20 cellular contexts compared by ENCODE assay signal in genomic region chr1:157090771-157091170, GRCh38. TPM values are rescaled to one million over a fixed set of nuclear protein-coding genes. Genes with fewer than 3 reads are reported as not detected.
A peak's percentile ranks its signal among the peaks of the same experiment; 100 is the strongest.
DNase-seq lines count a peak whose midpoint lies in the region; ATAC-seq and TF ChIP-seq lines count a peak whose summit lies in the region.
"Had no signal": no experiment of that assay in that cellular context is flagged by ENCODE, and none has a peak within 500 bp of the region (broad histone marks: within the 10 kb centered on the region; RNA-seq: fewer than 3 reads in every experiment).

No MANE protein-coding gene starts in this region.

- H3F3A ChIP-seq in GM23248 (ENCODE audit: insufficient read depth) = 0 out of 2 replicates have a peak, but pooled peaks cover 8% of the 10 kb centered on the region

- TF ChIP-seq CTCF in hepatocyte (IDR thresholded peaks at IDR 0.05; ENCODE audit: poor library complexity) = no peak
- TF ChIP-seq CTCF in sigmoid colon (IDR thresholded peaks at IDR 0.05) = no peak
- no peak for TF ChIP-seq CTCF in WERI-Rb-1 (IDR thresholded peaks at IDR 0.05; ENCODE audit: low read depth, low read length)
- TF ChIP-seq CTCF in osteocyte (IDR thresholded peaks at IDR 0.05) = no peak

- H3K27ac Mint-ChIP-seq in osteocyte (ENCODE audit: unreplicated experiment) = no peak overlapping the region
- H3K27ac Mint-ChIP-seq: activated naive CD8-positive, alpha-beta T cell treated with anti-CD3 and anti-CD28 coated beads for 36 hours had no signal

- no peak for TF ChIP-seq EP300 in sigmoid colon (IDR thresholded peaks at IDR 0.05)

- H3K79me2 ChIP-seq in GM23248 (ENCODE audit: insufficient read depth) (no peaks in the 10 kb centered on the region), hepatocyte (no peaks in the 10 kb centered on the region)

- H3K4me3 ChIP-seq in GM23248 (no peak overlapping the region), SK-N-MC (peak overlapping the region; percentile 66), hepatocyte (no peak overlapping the region), sigmoid colon (no peak overlapping the region), WERI-Rb-1 (ENCODE audit: low read depth, low read length) (no peak overlapping the region)
- H3K4me3 ChIP-seq: MG63, psoas muscle, testis had no signal

- H3K9me3 ChIP-seq in GM23248 (ENCODE audit: low read depth) (no peaks in the 10 kb centered on the region), SK-N-MC (ENCODE audit: low read depth, low read length) (no peaks in the 10 kb centered on the region), hepatocyte (ENCODE audit: low read depth) (no peaks in the 10 kb centered on the region), sigmoid colon (no peaks in the 10 kb centered on the region), WERI-Rb-1 (ENCODE audit: severe bottlenecking) (no peaks in the 10 kb centered on the region)
- H3K9me3 ChIP-seq: MG63, psoas muscle, testis had no signal

- no peaks in the 10 kb centered on the region for H3K9me2 ChIP-seq in GM23248 (ENCODE audit: insufficient read depth)
- H3K9me2 ChIP-seq in hepatocyte (replicated peaks; ENCODE audit: insufficient read depth) = no peaks in the 10 kb centered on the region

- H3K36me3 ChIP-seq in GM23248 (ENCODE audit: low read depth) (no peaks in the 10 kb centered on the region), SK-N-MC (ENCODE audit: insufficient read depth, low read length) (no peaks in the 10 kb centered on the region), hepatocyte (replicated peaks; ENCODE audit: insufficient read depth, low read depth) (no peaks in the 10 kb centered on the region), sigmoid colon (no peaks in the 10 kb centered on the region), WERI-Rb-1 (no peaks in the 10 kb centered on the region)
- H3K36me3 ChIP-seq: MG63 had no signal

- H3K27me3 Mint-ChIP-seq in osteocyte (ENCODE audit: unreplicated experiment) = peaks cover 2% of the 10 kb centered on the region
- H3K27me3 Mint-ChIP-seq: IgD-negative memory B cell had no signal

- H3K4me2 ChIP-seq in GM23248 (ENCODE audit: unreplicated experiment) (peak overlapping the region; percentile 85), hepatocyte (peak overlapping the region; percentile 60)

- no peaks in the 10 kb centered on the region for H3K27me3 ChIP-seq in GM23248 (replicated peaks; ENCODE audit: insufficient read depth)
- no peaks in the 10 kb centered on the region for H3K27me3 ChIP-seq in hepatocyte
- no peaks in the 10 kb centered on the region for H3K27me3 ChIP-seq in sigmoid colon
- peaks cover 12% of the 10 kb centered on the region for H3K27me3 ChIP-seq in WERI-Rb-1 (ENCODE audit: insufficient read depth, low read depth, severe bottlenecking)
- H3K27me3 ChIP-seq: MG63, testis had no signal

- TF ChIP-seq POLR2A in sigmoid colon (IDR thresholded peaks at IDR 0.05) = no peak

- H3K36me3 Mint-ChIP-seq in osteocyte (ENCODE audit: unreplicated experiment) = no peaks in the 10 kb centered on the region
- H3K36me3 Mint-ChIP-seq: activated naive CD8-positive, alpha-beta T cell treated with anti-CD3 and anti-CD28 coated beads for 36 hours; CD14-positive monocyte; IgD-negative memory B cell had no signal

- H3K27ac ChIP-seq in GM23248 (0 out of 2 replicates have a peak overlapping the region, but pooled peaks have one; percentile 14), SK-N-MC (peak overlapping the region; percentile 72), hepatocyte (peak overlapping the region; percentile 72), sigmoid colon (no peak overlapping the region), WERI-Rb-1 (no peak overlapping the region)
- H3K27ac ChIP-seq: psoas muscle, testis had no signal

- H3K9ac ChIP-seq in GM23248 = 0 out of 2 replicates have a peak overlapping the region, but pooled peaks have one; percentile 16
- H3K9ac ChIP-seq in SK-N-MC (ENCODE audit: insufficient read length) = no peak overlapping the region

- intact Hi-C loops in sigmoid colon (cut with DNase I) = loop anchor here (1.0 kb wide), 1 partner anchor 66 kb away; no protein-coding TSS in a partner anchor

- in situ Hi-C loops in GM23248 (cut with MboI) = loop anchor here (10.0 kb wide), 1 partner anchor 64 kb away; no protein-coding TSS in a partner anchor

- no peaks in the 10 kb centered on the region for H3K9me3 Mint-ChIP-seq in osteocyte (ENCODE audit: unreplicated experiment)
- H3K9me3 Mint-ChIP-seq: activated naive CD8-positive, alpha-beta T cell treated with anti-CD3 and anti-CD28 coated beads for 36 hours; IgD-negative memory B cell; neural crest cell had no signal

- H3K4me3 Mint-ChIP-seq in osteocyte (ENCODE audit: unreplicated experiment) = no peak overlapping the region
- H3K4me3 Mint-ChIP-seq: activated naive CD8-positive, alpha-beta T cell treated with anti-CD3 and anti-CD28 coated beads for 36 hours; CD14-positive monocyte; IgD-negative memory B cell; neural crest cell had no signal

- H3K4me1 Mint-ChIP-seq in osteocyte (ENCODE audit: unreplicated experiment) = peaks cover 8% of the 10 kb centered on the region
- H3K4me1 Mint-ChIP-seq: IgD-negative memory B cell had no signal

- H2AFZ ChIP-seq in GM23248 = peak overlapping the region; percentile 74
- no peak overlapping the region for H2AFZ ChIP-seq in hepatocyte

- no peaks in the 10 kb centered on the region for H4K20me1 ChIP-seq in GM23248 (ENCODE audit: insufficient read depth)
- no peaks in the 10 kb centered on the region for H4K20me1 ChIP-seq in hepatocyte (ENCODE audit: insufficient read depth, poor library complexity, severe bottlenecking)

- H3K4me1 ChIP-seq in GM23248 (ENCODE audit: insufficient read depth) (peaks cover 8% of the 10 kb centered on the region), hepatocyte (ENCODE audit: insufficient read depth) (peaks cover 8% of the 10 kb centered on the region), sigmoid colon (peaks cover 0 to 16% (median 11%) of the 10 kb centered on the region in 4 donors)
- H3K4me1 ChIP-seq: psoas muscle, testis had no signal

- no peak for DNase-seq in GM23248
- no peak for DNase-seq in SK-N-MC (ENCODE audit: low read depth, low spot score)
- no peak for DNase-seq in hepatocyte (ENCODE audit: low spot score)
- DNase-seq in sigmoid colon = peak; percentile 45
- no peak for DNase-seq in WERI-Rb-1
- no peak for DNase-seq in NCI-H446 (lab: John Stamatoyannopoulos, UW)
- no peak for DNase-seq in osteocyte (ENCODE audit: extremely low spot score, unreplicated experiment)

- WGBS in GM23248 (ENCODE audit: low coverage in 1 of 2, low lambda C conversion rate in 2 of 2, missing lambda C conversion rate in 2 of 2), 2 experiments = 64 to 65% methylated on average over 3 of the region's 3 CpGs
- WGBS in hepatocyte (ENCODE audit: low lambda C conversion rate, missing lambda C conversion rate) = 72% methylated on average over 3 of the region's 3 CpGs
- WGBS in sigmoid colon, 2 donors = 60 to 68% methylated on average over 3 of the region's 3 CpGs

- ATAC-seq in GM19397 (IDR thresholded peaks at IDR 0.05; ENCODE audit: unreplicated experiment) = no peak

RNA-seq across cellular contexts. Expression of gene ETV3L, which starts 8.8 kb away (rescaled TPM):
- not detected in 2 replicates for total RNA-seq in GM23248 (2014; rRNA removed; shearing (Covaris generic))
- not detected in 2 replicates for polyA plus RNA-seq in GM23248 (2016; fragmentation: Nextera tagmentation; extraction: Ambion mirVana)
- not detected in 2 replicates for total RNA-seq in hepatocyte
- not detected in 2 replicates for polyA plus RNA-seq in hepatocyte
- total RNA-seq in sigmoid colon = not detected
- under 1 TPM in 1 of 3 donors, not detected in 2; 0.03 TPM for polyA plus RNA-seq in sigmoid colon
- total RNA-seq in osteocyte = not detected in 2 replicates
- total RNA-seq: activated naive CD8-positive, alpha-beta T cell treated with anti-CD3 and anti-CD28 coated beads for 36 hours; cerebellum; fibroblast of villous mesenchyme; liver; mucosa of gallbladder; psoas muscle had no signal
- polyA plus RNA-seq: IgD-negative memory B cell, liver, psoas muscle, small intestine had no signal

RNA-seq across cellular contexts. Expression of gene ARHGEF11, which starts 45.2 kb away (rescaled TPM):
- total RNA-seq in GM23248 (2014; rRNA removed; shearing (Covaris generic)) = 23.0 and 26.6 TPM in 2 replicates
- polyA plus RNA-seq in GM23248 (2016; fragmentation: Nextera tagmentation; extraction: Ambion mirVana) = 11.0 and 13.3 TPM in 2 replicates
- 26.9 and 28.3 TPM in 2 replicates for total RNA-seq in hepatocyte
- polyA plus RNA-seq in hepatocyte = 25.0 and 31.1 TPM in 2 replicates
- total RNA-seq in sigmoid colon = 10 to 100 TPM; 27.5 to 46.8 (median 33.6) TPM
- 10 to 100 TPM; 14.8 to 26.9 (median 16.8) TPM for polyA plus RNA-seq in sigmoid colon
- 42.2 and 42.7 TPM in 2 replicates for total RNA-seq in osteocyte

RNA-seq across cellular contexts. Expression of gene ETV3, which starts 47.4 kb away (rescaled TPM):
- total RNA-seq in GM23248 (2014; rRNA removed; shearing (Covaris generic)) = 10.6 and 21.4 TPM in 2 replicates
- polyA plus RNA-seq in GM23248 (2016; fragmentation: Nextera tagmentation; extraction: Ambion mirVana) = 4.8 and 5.2 TPM in 2 replicates
- 17.6 and 18.3 TPM in 2 replicates for total RNA-seq in hepatocyte
- polyA plus RNA-seq in hepatocyte = 8.0 and 8.4 TPM in 2 replicates
- total RNA-seq in sigmoid colon = 10 to 100 TPM; 14.1 to 20.2 (median 17.6) TPM
- 10 to 100 TPM in 1 of 3 donors, 1 to 10 TPM in 2; 6.6 to 12.4 (median 9.0) TPM for polyA plus RNA-seq in sigmoid colon
- total RNA-seq in osteocyte = 27.7 and 28.5 TPM in 2 replicates

Comparison
In these comparisons a context has a peak if more than half of its experiments do, and no peak if none do; other contexts are left out.
1. H3K27ac ChIP-seq: peak in GM23248 (single experiment), SK-N-MC (single experiment) and hepatocyte (single experiment); none in sigmoid colon (0 of 4) and WERI-Rb-1 (single experiment).